ENCODE assay signal across 2 cellular contexts in genomic region chr16:81701296-81701970, GRCh38.
A peak's percentile ranks its signal among the peaks of the same experiment; 100 is the strongest.
TF ChIP-seq lines count a peak whose summit lies in the region.

No MANE protein-coding gene starts in this region.

TF ChIP-seq in A549, 52 proteins besides CTCF, POLR2A, EP300 and RAD21:
- TF ChIP-seq GATA3 (IDR thresholded peaks at IDR 0.05; ENCODE audit: borderline replicate concordance) = no peak

TF ChIP-seq in K562, 482 proteins besides CTCF, POLR2A, EP300 and RAD21:
- peak; percentile 89 for TF ChIP-seq RBM22 (IDR thresholded peaks at IDR 0.05; ENCODE audit: low read depth, low read length, poor library complexity, severe bottlenecking)
- TF ChIP-seq CBFA2T2 (conservative IDR thresholded peaks at IDR 0.05) = no peak
- TF ChIP-seq POLR2G (IDR thresholded peaks at IDR 0.05; ENCODE audit: low read depth, low read length) = peak; percentile 44; the same call in 1 of the 2 replicates
TF ChIP-seq in K562: peak in this region for 2.
